31 cellular contexts compared by ENCODE assay signal in the genomic region with DNA sequence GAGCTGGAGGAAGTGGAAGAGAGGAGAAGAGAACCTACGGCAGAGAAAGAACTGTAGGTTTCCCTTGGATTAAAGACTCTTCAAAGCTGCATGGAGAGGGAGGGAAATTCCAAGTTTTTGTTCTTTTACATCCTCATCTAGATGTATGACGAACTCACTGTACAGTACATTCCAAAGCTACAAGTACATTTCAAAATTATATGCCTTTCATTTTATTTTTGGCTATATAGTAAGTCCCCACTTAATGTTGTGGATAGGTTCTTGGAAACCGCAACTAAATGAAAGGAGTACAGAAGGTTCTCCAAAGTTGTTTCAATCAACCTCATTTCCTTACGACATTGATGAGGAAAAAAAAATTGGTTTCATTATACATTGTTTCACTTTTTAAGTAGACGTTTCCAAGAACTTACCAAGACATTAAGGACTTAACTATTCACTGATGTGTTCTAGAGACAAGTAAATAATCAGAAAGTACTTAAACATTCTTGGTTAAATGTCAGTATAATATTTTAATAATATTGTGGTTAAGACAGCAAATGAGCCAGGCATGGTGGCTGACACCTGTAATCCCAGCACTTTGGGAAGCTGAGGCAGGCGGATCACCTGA. TPM values are rescaled to one million over a fixed set of nuclear protein-coding genes. Genes with fewer than 3 reads are reported as not detected.
DNase-seq lines count a peak whose midpoint lies in the region; ATAC-seq and TF ChIP-seq lines count a peak whose summit lies in the region.
"Had no signal": no experiment of that assay in that cellular context is flagged by ENCODE, and none has a peak within 500 bp of the region (broad histone marks: within the 10 kb centered on the region; RNA-seq: fewer than 3 reads in every experiment).

No MANE protein-coding gene starts in this region.

- peak; percentile 66 for DNase-seq in NOMO-1 treated with DMSO at 0.1 percent for 48 hours (lab: John Stamatoyannopoulos, UW; ENCODE audit: unreplicated experiment)
- DNase-seq in NOMO-1 (lab: John Stamatoyannopoulos, UW; ENCODE audit: unreplicated experiment in 2 of 2), result no peak
- DNase-seq in WTC11 (ENCODE audit: low spot score), result no peak
- peak; percentile 51 for DNase-seq in fibroblast of peridontal ligament (ENCODE audit: extremely low read depth)
- peak; percentile 6 for DNase-seq in osteoblast (ENCODE audit: insufficient read length, low spot score, missing footprints)
- DNase-seq in natural killer cell, result no peak
- DNase-seq in HPDE6-E6E7 (ENCODE audit: extremely low spot score), result no peak
- DNase-seq in activated CD4-positive, alpha-beta T cell treated with anti-CD3 and anti-CD28 coated beads for 48 hours, result no peak
- DNase-seq: 8988T; activated naive CD8-positive, alpha-beta T cell treated with anti-CD3 and anti-CD28 coated beads, Interleukin-2, amount 50 U/mL, for 24 hours; CD4-positive, CD25-positive, alpha-beta regulatory T cell; effector CD4-positive, alpha-beta T cell; gastrocnemius medialis; GOT3; hippocampal formation; left colon; NCI-H2029; NCI-H226; NCI-H748 treated with DMSO at 0.1 percent for 48 hours; ovary; retina; small intestine; stimulated activated CD4-positive, alpha-beta T cell treated with anti-CD3 and anti-CD28 coated beads, Interleukin-1b, Interleukin-23, amount 100 ng/mL, for 48 hours; stimulated activated CD8-positive, alpha-beta memory T cell treated with anti-CD3 and anti-CD28 coated beads, Interleukin-4, amount 100 ng/mL, for 48 hours; stomach; T-helper 2 cell; thyroid gland had no signal

- H3K36me3 ChIP-seq in osteoblast (ENCODE audit: insufficient read depth, low read length), result no peaks in the 10 kb centered on the region
- H3K36me3 ChIP-seq: gastrocnemius medialis, ovary, stomach, thyroid gland had no signal

- CTCF ChIA-PET in WTC11 (lab: Charles Lee), result no interaction called here

- H2AFZ ChIP-seq in osteoblast (ENCODE audit: low read length), result peak overlapping the region; percentile 3

- no peaks in the 10 kb centered on the region for H3K36me3 Mint-ChIP-seq in WTC11
- no peaks in the 10 kb centered on the region for H3K36me3 Mint-ChIP-seq in natural killer cell
- H3K36me3 Mint-ChIP-seq: CD4-positive, CD25-positive, alpha-beta regulatory T cell; natural killer cell treated with Interleukin-12 subunit alpha and Interleukin-12 subunit beta and Interleukin-15 and Interleukin-18, amount 100 ng/mL, for 72 hours had no signal

- H4K20me1 ChIP-seq in osteoblast (ENCODE audit: insufficient read depth, low read length), result no peaks in the 10 kb centered on the region

- H3K9me3 Mint-ChIP-seq in WTC11 (no peaks in the 10 kb centered on the region), natural killer cell (no peaks in the 10 kb centered on the region)
- H3K9me3 Mint-ChIP-seq: activated naive CD8-positive, alpha-beta T cell treated with anti-CD3 and anti-CD28 coated beads, Interleukin-2, amount 50 U/mL, for 24 hours; CD4-positive, CD25-positive, alpha-beta regulatory T cell; natural killer cell treated with Interleukin-12 subunit alpha and Interleukin-12 subunit beta and Interleukin-15 and Interleukin-18, amount 100 ng/mL, for 72 hours had no signal

- no peaks in the 10 kb centered on the region for H3K4me1 ChIP-seq in osteoblast (ENCODE audit: insufficient read depth, low read length)

- H3K4me1 Mint-ChIP-seq in WTC11 (peaks cover 34% of the 10 kb centered on the region), natural killer cell (peaks cover 4 to 7% of the 10 kb centered on the region in 2 donors)

- peak overlapping the region; percentile 72; the same call in 1 of the 2 replicates for H3K27ac Mint-ChIP-seq in WTC11
- no peak overlapping the region for H3K27ac Mint-ChIP-seq in natural killer cell
- H3K27ac Mint-ChIP-seq: activated naive CD8-positive, alpha-beta T cell treated with anti-CD3 and anti-CD28 coated beads, Interleukin-2, amount 50 U/mL, for 24 hours; CD4-positive, CD25-positive, alpha-beta regulatory T cell had no signal

- POLR2A ChIA-PET in WTC11 (lab: Charles Lee), result no interaction called here

- ATAC-seq in WTC11 (no peak), natural killer cell (no peak)
- ATAC-seq: activated naive CD8-positive, alpha-beta T cell treated with anti-CD3 and anti-CD28 coated beads, Interleukin-2, amount 50 U/mL, for 24 hours; gastrocnemius medialis; HepG2; left colon; natural killer cell treated with Interleukin-12 subunit alpha and Interleukin-12 subunit beta and Interleukin-15 and Interleukin-18, amount 100 ng/mL, for 72 hours; SK-N-SH treated with all-trans-retinoic acid at 6 μM for 48 hours had no signal

- peak overlapping the region; percentile 24 for H3K27ac ChIP-seq in osteoblast (ENCODE audit: low read depth, low read length)
- H3K27ac ChIP-seq: gastrocnemius medialis, HL-60, ovary had no signal

- intact Hi-C loops in natural killer cell (cut with micrococcal nuclease), result no loop called here

- peak overlapping the region; percentile 70 for H3K4me2 ChIP-seq in osteoblast (ENCODE audit: insufficient read depth, low read length)

- H3K4me3 Mint-ChIP-seq in WTC11, result no peak overlapping the region
- H3K4me3 Mint-ChIP-seq in natural killer cell, result no peak overlapping the region
- H3K4me3 Mint-ChIP-seq: activated naive CD8-positive, alpha-beta T cell treated with anti-CD3 and anti-CD28 coated beads, Interleukin-2, amount 50 U/mL, for 24 hours; CD4-positive, CD25-positive, alpha-beta regulatory T cell; natural killer cell treated with Interleukin-12 subunit alpha and Interleukin-12 subunit beta and Interleukin-15 and Interleukin-18, amount 100 ng/mL, for 72 hours had no signal

- H3K27me3 Mint-ChIP-seq in WTC11 (ENCODE audit: low read depth) (no peaks in the 10 kb centered on the region), natural killer cell (ENCODE audit: low read depth in 2 of 2) (no peaks in the 10 kb centered on the region)
- H3K27me3 Mint-ChIP-seq: activated naive CD8-positive, alpha-beta T cell treated with anti-CD3 and anti-CD28 coated beads, Interleukin-2, amount 50 U/mL, for 24 hours; CD4-positive, CD25-positive, alpha-beta regulatory T cell; natural killer cell treated with Interleukin-12 subunit alpha and Interleukin-12 subunit beta and Interleukin-15 and Interleukin-18, amount 100 ng/mL, for 72 hours had no signal

- H3K79me2 ChIP-seq in osteoblast (ENCODE audit: insufficient read depth, low read length), result peaks cover 91% of the 10 kb centered on the region

- no peaks in the 10 kb centered on the region for H3K27me3 ChIP-seq in osteoblast (ENCODE audit: insufficient read depth, low read length)
- H3K27me3 ChIP-seq: gastrocnemius medialis, ovary, stomach, thyroid gland had no signal

- H3K9me3 ChIP-seq in osteoblast (ENCODE audit: low read depth, low read length), result no peaks in the 10 kb centered on the region
- H3K9me3 ChIP-seq: gastrocnemius medialis, ovary, stomach, thyroid gland had no signal

- no peak for TF ChIP-seq CTCF in WTC11 (IDR thresholded peaks at IDR 0.05)
- no peak for TF ChIP-seq CTCF in osteoblast (IDR thresholded peaks at IDR 0.05; ENCODE audit: extremely low read depth, low read depth, low read length)
- no peak for TF ChIP-seq CTCF in natural killer cell (IDR thresholded peaks at IDR 0.05)

- H3K4me3 ChIP-seq in osteoblast (ENCODE audit: insufficient read depth, low read length), result peak overlapping the region; percentile 32
- H3K4me3 ChIP-seq: ovary, stomach, thyroid gland had no signal

TF ChIP-seq in WTC11, 78 proteins besides CTCF, POLR2A, EP300 and RAD21:
- TF ChIP-seq, protein P1, sequence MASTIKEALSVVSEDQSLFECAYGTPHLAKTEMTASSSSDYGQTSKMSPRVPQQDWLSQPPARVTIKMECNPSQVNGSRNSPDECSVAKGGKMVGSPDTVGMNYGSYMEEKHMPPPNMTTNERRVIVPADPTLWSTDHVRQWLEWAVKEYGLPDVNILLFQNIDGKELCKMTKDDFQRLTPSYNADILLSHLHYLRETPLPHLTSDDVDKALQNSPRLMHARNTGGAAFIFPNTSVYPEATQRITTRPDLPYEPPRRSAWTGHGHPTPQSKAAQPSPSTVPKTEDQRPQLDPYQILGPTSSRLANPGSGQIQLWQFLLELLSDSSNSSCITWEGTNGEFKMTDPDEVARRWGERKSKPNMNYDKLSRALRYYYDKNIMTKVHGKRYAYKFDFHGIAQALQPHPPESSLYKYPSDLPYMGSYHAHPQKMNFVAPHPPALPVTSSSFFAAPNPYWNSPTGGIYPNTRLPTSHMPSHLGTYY (CRISPR knock-in tag; IDR thresholded peaks at IDR 0.05), result no peak
TF ChIP-seq in WTC11: peak in this region for 0.

RNA-seq across cellular contexts. Expression of a gene that starts 16.1 kb away (rescaled TPM):
- 158 to 180 TPM (median 161 TPM) in 3 replicates for total RNA-seq in WTC11 (2021)
- total RNA-seq in osteoblast, result 92.6 and 105 TPM in 2 replicates
- total RNA-seq in natural killer cell, result 100 to 1,000 TPM; 125 to 208 (median 156) TPM

RNA-seq across cellular contexts. Expression of a gene that starts 39.3 kb away (rescaled TPM):
- total RNA-seq in WTC11 (2021) (18.5 to 23.2 TPM (median 21.2 TPM) in 3 replicates), osteoblast (66.6 and 71.3 TPM in 2 replicates), natural killer cell (10 to 100 TPM in 1 of 3 donors, 1 to 10 TPM in 2; 4.6 to 10.2 (median 8.3) TPM)

Comparison
In these comparisons a context has a peak if more than half of its experiments do, and no peak if none do; other contexts are left out.
1. DNase-seq: peak in NOMO-1 treated with DMSO at 0.1 percent for 48 hours (single experiment), fibroblast of peridontal ligament (single experiment) and osteoblast (single experiment); none in NOMO-1 (0 of 2), WTC11 (single experiment), natural killer cell (single experiment), HPDE6-E6E7 (single experiment) and activated CD4-positive, alpha-beta T cell treated with anti-CD3 and anti-CD28 coated beads for 48 hours (single experiment).